9 cellular contexts compared by ENCODE assay signal in the genomic region with DNA sequence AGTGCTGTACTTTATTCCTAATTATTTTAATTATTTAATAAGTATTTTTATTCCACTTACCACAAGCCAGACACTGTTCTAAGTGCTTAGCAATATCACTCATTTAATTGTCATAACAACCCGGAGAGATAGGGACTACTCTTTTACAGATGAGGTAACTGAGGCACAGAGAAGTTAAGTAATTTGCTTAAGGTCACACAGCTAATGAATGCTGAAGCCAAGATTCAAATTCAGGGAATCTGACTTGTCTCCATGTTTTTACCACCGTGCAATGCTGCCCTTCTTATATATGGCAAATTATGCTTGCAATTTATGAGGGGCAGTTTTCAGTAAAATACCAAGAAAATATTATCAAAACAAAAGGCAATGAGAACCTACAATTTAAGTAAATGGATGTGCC.
"Had no signal": no experiment of that assay in that cellular context is flagged by ENCODE, and none has a peak within 500 bp of the region (broad histone marks: within the 10 kb centered on the region; RNA-seq: fewer than 3 reads in every experiment).

No MANE protein-coding gene starts in this region.

- H3K9ac ChIP-seq: KMS-11 had no signal

- H3K36me3 ChIP-seq: HAP-1 had no signal

- DNase-seq: H7, IMR-90, Karpas-422, KBM-7 had no signal

- H3K4me2 ChIP-seq: GM23338, KMS-11 had no signal

- H3K4me3 ChIP-seq: GM23338, HAP-1 had no signal

- FAIRE-seq: HTR-8/SVneo had no signal

- ATAC-seq: HCT116 had no signal

- H3K9me3 ChIP-seq: HAP-1 had no signal

- H3K27ac ChIP-seq: KMS-11 had no signal
